1 cellular context compared by ENCODE assay signal in the genomic region with DNA sequence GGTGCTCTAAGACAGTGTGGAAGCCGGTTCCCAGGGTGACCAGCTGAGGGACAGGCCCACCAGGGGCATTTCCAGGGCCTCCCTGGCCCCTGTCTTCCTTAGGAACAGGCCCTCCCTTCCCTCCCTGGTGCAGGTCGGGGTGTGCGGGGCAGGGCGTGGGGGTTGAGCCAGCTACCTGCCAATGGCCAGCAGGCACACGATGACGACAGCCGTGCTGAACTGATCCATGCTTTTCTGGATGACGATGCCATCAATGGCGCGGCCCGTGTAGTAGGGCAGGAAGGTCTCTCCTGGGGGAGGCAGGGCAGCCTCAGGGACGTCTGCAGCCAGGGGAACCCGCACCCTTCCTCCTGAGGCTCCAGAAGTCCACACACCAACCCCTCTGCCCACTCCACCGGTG.
TF ChIP-seq lines count a peak whose summit lies in the region.

No MANE protein-coding gene starts in this region.

TF ChIP-seq in IMR-90, 13 proteins besides CTCF, POLR2A, EP300 and RAD21 (continued from another document):
- TF ChIP-seq, protein P1, sequence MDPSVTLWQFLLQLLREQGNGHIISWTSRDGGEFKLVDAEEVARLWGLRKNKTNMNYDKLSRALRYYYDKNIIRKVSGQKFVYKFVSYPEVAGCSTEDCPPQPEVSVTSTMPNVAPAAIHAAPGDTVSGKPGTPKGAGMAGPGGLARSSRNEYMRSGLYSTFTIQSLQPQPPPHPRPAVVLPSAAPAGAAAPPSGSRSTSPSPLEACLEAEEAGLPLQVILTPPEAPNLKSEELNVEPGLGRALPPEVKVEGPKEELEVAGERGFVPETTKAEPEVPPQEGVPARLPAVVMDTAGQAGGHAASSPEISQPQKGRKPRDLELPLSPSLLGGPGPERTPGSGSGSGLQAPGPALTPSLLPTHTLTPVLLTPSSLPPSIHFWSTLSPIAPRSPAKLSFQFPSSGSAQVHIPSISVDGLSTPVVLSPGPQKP (IDR thresholded peaks at IDR 0.05; ENCODE audit: borderline replicate concordance, low read depth, low read length) = no peak
- TF ChIP-seq MXI1 (IDR thresholded peaks at IDR 0.05; ENCODE audit: borderline replicate concordance, low read depth, low read length) = no peak
- no peak for TF ChIP-seq RFX5 (IDR thresholded peaks at IDR 0.05; ENCODE audit: low read depth, low read length)
